In the genomic region with DNA sequence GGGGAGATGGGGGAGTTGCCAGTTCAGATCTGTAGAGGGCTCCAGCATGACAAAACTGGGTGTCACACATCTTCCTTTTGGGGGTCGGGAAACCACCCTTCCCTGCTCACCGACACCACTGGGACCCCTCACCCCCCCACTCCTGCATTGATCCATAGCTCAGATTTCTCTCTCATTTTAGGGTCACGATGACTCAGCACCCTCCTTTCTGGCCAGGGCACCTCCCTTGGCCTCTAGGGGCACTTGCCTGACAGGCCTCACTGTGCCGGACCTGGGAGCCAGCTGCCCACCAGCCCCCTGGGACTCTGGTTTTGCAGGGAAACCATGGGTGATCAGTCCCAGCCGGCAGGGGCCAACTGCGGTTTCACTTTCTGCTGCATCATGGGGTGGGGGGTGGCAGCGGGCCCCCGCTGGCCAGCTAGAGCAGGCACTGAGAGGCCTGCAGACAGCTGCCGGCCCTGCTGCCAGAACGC, we compare ENCODE assay signal across 9 cellular contexts.
DNase-seq lines count a peak whose midpoint lies in the region; ATAC-seq and FAIRE-seq lines count a peak whose summit lies in the region.
"Had no signal": no experiment of that assay in that cellular context is flagged by ENCODE, and none has a peak within 500 bp of the region (broad histone marks: within the 10 kb centered on the region; RNA-seq: fewer than 3 reads in every experiment).

No MANE protein-coding gene starts in this region.

- H3K56ac ChIP-seq in mesendoderm (ENCODE audit: low read length), result peak overlapping the region; percentile 78

- no CpG with 5 or more reads among the region's 10 CpGs for WGBS in mesendoderm (ENCODE audit: extremely low coverage, insufficient coverage, low lambda C conversion rate)
- WGBS in small intestine, 3 donors, result 48 to 66% (median 59%) methylated on average over 8 to 10 of the region's 10 CpGs

- no peak overlapping the region for H4K8ac ChIP-seq in mesendoderm (ENCODE audit: low read depth, low read length)

- no peak overlapping the region for H2BK120ac ChIP-seq in mesendoderm (ENCODE audit: low read depth, low read length)

- peaks cover 9% of the 10 kb centered on the region for H3K4me1 ChIP-seq in mesendoderm (ENCODE audit: control insufficient read depth, low read depth, low read length)
- no peaks in the 10 kb centered on the region for H3K4me1 ChIP-seq in small intestine (ENCODE audit: control insufficient read depth in 2 of 2, insufficient read depth in 1 of 2, low read depth in 1 of 2, low read length in 1 of 2)

- H2BK15ac ChIP-seq in mesendoderm (replicated peaks; ENCODE audit: low read depth), result no peak overlapping the region

- H3K9me3 ChIP-seq in small intestine (ENCODE audit: control insufficient read depth, low read depth), result no peaks in the 10 kb centered on the region

- no peak overlapping the region for H2AK5ac ChIP-seq in mesendoderm (ENCODE audit: low read length)

- no peak overlapping the region for H3K4me3 ChIP-seq in mesendoderm (ENCODE audit: low read length)
- no peak overlapping the region for H3K4me3 ChIP-seq in small intestine (ENCODE audit: low read depth in 1 of 2, low read length in 2 of 2)

- no peak overlapping the region for H3K4me2 ChIP-seq in mesendoderm (ENCODE audit: low read length)

- in situ Hi-C loops in SK-MEL-5 (cut with HindIII; ENCODE audit: low pct_unique_long_range_greater_than_20kb, low sequenced_read_pairs), result no loop called here
- in situ Hi-C loops in ACHN (cut with HindIII; ENCODE audit: low pct_ligation_motif_present, low pct_unique_long_range_greater_than_20kb, low sequenced_read_pairs), result no loop called here

- peak overlapping the region; percentile 79 for H2BK5ac ChIP-seq in mesendoderm (ENCODE audit: low read length)

- H3K23ac ChIP-seq in mesendoderm (ENCODE audit: low read length), result no peak overlapping the region

- peaks cover 19% of the 10 kb centered on the region for H3K79me1 ChIP-seq in mesendoderm (ENCODE audit: low read length)

- H3K27ac ChIP-seq in mesendoderm (ENCODE audit: low read depth, low read length) (peak overlapping the region; percentile 52), small intestine (ENCODE audit: low read depth in 1 of 2, low read length in 1 of 2) (no peak overlapping the region)

- H3K27me3 ChIP-seq in mesendoderm (ENCODE audit: insufficient read depth, low read length, poor library complexity) (no peaks in the 10 kb centered on the region), small intestine (ENCODE audit: control insufficient read depth in 2 of 2, insufficient read depth in 2 of 2, low read length in 2 of 2) (no peaks in the 10 kb centered on the region)

- no peak overlapping the region for H3K4ac ChIP-seq in mesendoderm (ENCODE audit: low read depth, low read length)

- ATAC-seq in GM18502 (IDR thresholded peaks at IDR 0.05; ENCODE audit: poor library complexity, unreplicated experiment), result peak; percentile 63
- ATAC-seq in HG02642 (IDR thresholded peaks at IDR 0.05; ENCODE audit: poor library complexity, unreplicated experiment), result peak; percentile 69

- peaks cover 34% of the 10 kb centered on the region for H3K79me2 ChIP-seq in mesendoderm (ENCODE audit: control insufficient read depth, insufficient read depth, low read length)

- H3K36me3 ChIP-seq in mesendoderm (ENCODE audit: control insufficient read depth, insufficient read depth, low read length), result no peaks in the 10 kb centered on the region
- H3K36me3 ChIP-seq in small intestine (ENCODE audit: control insufficient read depth in 2 of 2, insufficient read depth in 2 of 2, low read length in 2 of 2), result no peaks in the 10 kb centered on the region

- H3K9ac ChIP-seq in mesendoderm (ENCODE audit: low read length), result peak overlapping the region; percentile 56

- H3K18ac ChIP-seq in mesendoderm (ENCODE audit: low read length), result peak overlapping the region; percentile 7

- FAIRE-seq in small intestine (lab: Jason Lieb, UNC), result no peak
- FAIRE-seq: TTC549 had no signal

- DNase-seq in SK-MEL-5 (ENCODE audit: low read depth, low spot score) (peak; percentile 59), mesendoderm (peak; percentile 70), superior temporal gyrus (ENCODE audit: extremely low spot score) (no peak), ACHN (no peak), small intestine (no peak), Ammon's horn (ENCODE audit: low spot score) (no peak)

- no peak overlapping the region for H4K5ac ChIP-seq in mesendoderm (ENCODE audit: low read length)

Comparison
In these comparisons a context has a peak if more than half of its experiments do, and no peak if none do; other contexts are left out.
1. DNase-seq: peak in SK-MEL-5 (single experiment) and mesendoderm (single experiment); none in superior temporal gyrus (single experiment), ACHN (single experiment), small intestine (single experiment) and Ammon's horn (single experiment).